Comparison of ENCODE assay signal across 18 cellular contexts in the genomic region with DNA sequence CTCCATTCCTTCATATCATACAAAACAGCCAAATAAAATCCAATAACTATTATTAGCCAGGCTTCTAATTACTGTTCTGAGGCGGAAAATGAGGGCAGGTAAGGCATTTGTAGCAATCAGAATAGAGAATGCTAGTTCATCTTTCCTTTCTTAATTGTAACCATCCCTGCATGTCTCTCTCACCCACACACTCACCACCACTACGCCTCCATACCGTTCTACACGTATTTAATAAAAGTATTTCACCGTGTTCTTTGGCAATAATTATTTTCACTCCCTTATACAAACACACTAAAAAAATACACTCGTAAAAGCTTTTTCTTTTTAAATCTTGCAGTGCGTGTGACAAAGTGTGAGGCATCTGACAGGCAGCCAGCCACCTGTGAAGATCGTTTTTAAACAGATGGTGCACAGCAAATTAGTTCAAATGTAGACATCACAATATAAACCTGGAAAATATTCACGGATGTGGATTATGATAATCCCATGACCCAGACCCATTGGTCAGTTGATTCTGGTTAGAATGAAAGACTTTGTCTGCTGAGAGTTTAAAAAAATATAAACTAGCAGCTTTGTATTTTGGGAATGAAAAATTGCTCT.
"Had no signal": no experiment of that assay in that cellular context is flagged by ENCODE, and none has a peak within 500 bp of the region (broad histone marks: within the 10 kb centered on the region; RNA-seq: fewer than 3 reads in every experiment).

No MANE protein-coding gene starts in this region.

- ATAC-seq: gastroesophageal sphincter, heart left ventricle had no signal

- H3K4me1 Mint-ChIP-seq: naive B cell had no signal

- H3K27ac ChIP-seq: colonic mucosa, esophagus squamous epithelium, gastroesophageal sphincter, heart left ventricle, right atrium auricular region, sigmoid colon, skin epidermis, stomach had no signal

- H3K36me3 Mint-ChIP-seq: naive B cell had no signal

- H3K36me3 ChIP-seq: colonic mucosa, esophagus squamous epithelium, gastroesophageal sphincter, heart left ventricle, right atrium auricular region, sigmoid colon, stomach had no signal

- H3K4me3 ChIP-seq: colonic mucosa, esophagus squamous epithelium, gastroesophageal sphincter, heart left ventricle, right atrium auricular region, sigmoid colon, skin epidermis, stomach had no signal

- H3K27ac Mint-ChIP-seq: naive B cell had no signal

- FAIRE-seq: islet of Langerhans had no signal

- H3K27me3 ChIP-seq: colonic mucosa, esophagus squamous epithelium, gastroesophageal sphincter, heart left ventricle, right atrium auricular region, sigmoid colon, stomach had no signal

- H3K9me3 ChIP-seq: colonic mucosa, esophagus squamous epithelium, gastroesophageal sphincter, right atrium auricular region, sigmoid colon, stomach had no signal

- H3K4me1 ChIP-seq: colonic mucosa, esophagus squamous epithelium, gastroesophageal sphincter, heart left ventricle, right atrium auricular region, sigmoid colon, stomach had no signal

- H3K27me3 Mint-ChIP-seq: naive B cell had no signal

- H3K4me3 Mint-ChIP-seq: naive B cell, nephron had no signal

- DNase-seq: colonic mucosa; dermis blood vessel endothelial cell; esophagus squamous epithelium; foreskin fibroblast; heart left ventricle; kidney glomerular epithelial cell; mesendoderm; naive B cell; sigmoid colon; stimulated activated CD4-positive, alpha-beta T cell treated with anti-CD3 and anti-CD28 coated beads, Interleukin-2, amount 100 ng/mL, for 24 hours; stimulated activated naive CD4-positive, alpha-beta T cell; stomach; trophoblast cell had no signal
